ENCODE assay signal across 17 cellular contexts in genomic region chr10:69483988-69484387, GRCh38. TPM values are rescaled to one million over a fixed set of nuclear protein-coding genes. Genes with fewer than 3 reads are reported as not detected.
A peak's percentile ranks its signal among the peaks of the same experiment; 100 is the strongest.
DNase-seq lines count a peak whose midpoint lies in the region; TF ChIP-seq lines count a peak whose summit lies in the region.
"Had no signal": no experiment of that assay in that cellular context is flagged by ENCODE, and none has a peak within 500 bp of the region (broad histone marks: within the 10 kb centered on the region; RNA-seq: fewer than 3 reads in every experiment).

No MANE protein-coding gene starts in this region.

- no peaks in the 10 kb centered on the region for H3K27me3 ChIP-seq in breast epithelium
- H3K27me3 ChIP-seq in mammary epithelial cell (ENCODE audit: insufficient read depth, low read length) = no peaks in the 10 kb centered on the region
- H3K27me3 ChIP-seq in colonic mucosa = no peaks in the 10 kb centered on the region
- H3K27me3 ChIP-seq: heart right ventricle had no signal

- no peaks in the 10 kb centered on the region for H4K20me1 ChIP-seq in mammary epithelial cell (ENCODE audit: insufficient read depth, low read length)

- POLR2A ChIA-PET in MCF 10A (lab: Yijun Ruan, JAX) = no interaction called here

- no peak for TF ChIP-seq POLR2A in breast epithelium (IDR thresholded peaks at IDR 0.05)

- H3K9me3 Mint-ChIP-seq in MCF 10A (ENCODE audit: unreplicated experiment) = peaks cover 12% of the 10 kb centered on the region

- H3K4me3 Mint-ChIP-seq in MCF 10A (ENCODE audit: unreplicated experiment) = no peak overlapping the region
- H3K4me3 Mint-ChIP-seq: activated T-cell treated with anti-CD3 and anti-CD28 coated beads, Interleukin-2, amount 50 U/mL, for 24 hours; stimulated activated naive CD8-positive, alpha-beta T cell treated with anti-CD3 and anti-CD28 coated beads, Interleukin-15, amount 100 ng/mL, for 72 hours had no signal

- WGBS in mammary epithelial cell (ENCODE audit: low coverage, missing lambda C conversion rate) = 60% methylated on average over 5 of the region's 5 CpGs

- H3K36me3 Mint-ChIP-seq in MCF 10A (ENCODE audit: insufficient read depth, unreplicated experiment) = peaks cover 6% of the 10 kb centered on the region

- no peaks in the 10 kb centered on the region for H3K79me2 ChIP-seq in mammary epithelial cell (ENCODE audit: insufficient read depth, low read length)

- intact Hi-C loops in MCF 10A (cut with micrococcal nuclease) (no loop called here), breast epithelium (cut with DNase I; ENCODE audit: low total_unique reads) (no loop called here), mammary epithelial cell (cut with micrococcal nuclease) (no loop called here), colonic mucosa (cut with DNase I) (no loop called here)

- dilution Hi-C loops in mammary epithelial cell (cut with HindIII; ENCODE audit: low sequenced_read_pairs) = loop anchor here (5.0 kb wide), 1 partner anchor 227 kb away; no protein-coding TSS in a partner anchor

- H3K27ac ChIP-seq in breast epithelium (peak overlapping the region in 1 of 2 donors; percentile 33), mammary epithelial cell (ENCODE audit: insufficient read depth, low read depth, low read length) (no peak overlapping the region), colonic mucosa (no peak overlapping the region)
- H3K27ac ChIP-seq: HL-60, KMS-11 had no signal

- CTCF ChIA-PET in MCF 10A (lab: Yijun Ruan, JAX) (interaction anchor here (1.3 kb wide), 1 partner anchor 62 kb away, joined by 4 read pairs; no protein-coding TSS in a partner anchor), mammary epithelial cell (lab: Charles Lee; ENCODE audit: low non-redundant PET) (no interaction called here)

- H3K4me1 ChIP-seq in breast epithelium (no peaks in the 10 kb centered on the region), mammary epithelial cell (ENCODE audit: insufficient read depth, low read length) (peaks cover 13% of the 10 kb centered on the region), colonic mucosa (peaks cover 4% of the 10 kb centered on the region)

- H3K36me3 ChIP-seq in breast epithelium (no peaks in the 10 kb centered on the region), mammary epithelial cell (ENCODE audit: insufficient read depth, low read length) (no peaks in the 10 kb centered on the region), colonic mucosa (no peaks in the 10 kb centered on the region)

- no peak overlapping the region for H3K4me2 ChIP-seq in mammary epithelial cell (ENCODE audit: insufficient read depth, low read depth, low read length)
- H3K4me2 ChIP-seq: KMS-11 had no signal

- H3K4me1 Mint-ChIP-seq in MCF 10A (ENCODE audit: insufficient read depth, unreplicated experiment) = no peaks in the 10 kb centered on the region
- H3K4me1 Mint-ChIP-seq: stimulated activated naive CD8-positive, alpha-beta T cell treated with anti-CD3 and anti-CD28 coated beads, Interleukin-15, amount 100 ng/mL, for 72 hours had no signal

- no peaks in the 10 kb centered on the region for H3K9me3 ChIP-seq in breast epithelium
- H3K9me3 ChIP-seq in mammary epithelial cell (replicated peaks; ENCODE audit: insufficient read depth, low read length) = no peaks in the 10 kb centered on the region
- no peaks in the 10 kb centered on the region for H3K9me3 ChIP-seq in colonic mucosa

- TF ChIP-seq CTCF in MCF 10A (IDR thresholded peaks at IDR 0.05; ENCODE audit: unreplicated experiment) (no peak), breast epithelium (IDR thresholded peaks at IDR 0.05) (no peak), mammary epithelial cell (conservative IDR thresholded peaks at IDR 0.05 in 1 of 2, IDR thresholded peaks at IDR 0.05 in 1 of 2; ENCODE audit: extremely low read depth in 1 of 2, insufficient read depth in 1 of 2, low read depth in 1 of 2, low read length in 2 of 2) (no peak), colonic mucosa (IDR thresholded peaks at IDR 0.05) (no peak)

- DNase-seq in MCF 10A (ENCODE audit: unreplicated experiment) (peak; percentile 16), breast epithelium (ENCODE audit: low spot score in 2 of 2) (no peak), mammary epithelial cell (peak; percentile 23), myocyte (ENCODE audit: low read depth) (peak; percentile 74), colonic mucosa (no peak), T1000 (lab: John Stamatoyannopoulos, UW) (no peak), NCI-H69 (lab: John Stamatoyannopoulos, UW) (no peak), DMS 273 treated with DMSO at 0.1 percent for 48 hours (lab: John Stamatoyannopoulos, UW) (no peak)
- DNase-seq: activated CD4-positive, alpha-beta T cell treated with anti-CD3 and anti-CD28 coated beads for 4 hours; activated T-cell treated with anti-CD3 and anti-CD28 coated beads, Interleukin-2, amount 50 U/mL, for 24 hours; GF-D8; heart right ventricle; NCI-H187 treated with DMSO at 0.1 percent for 48 hours; RPMI8226; stimulated activated naive CD8-positive, alpha-beta T cell treated with anti-CD3 and anti-CD28 coated beads, Interleukin-15, amount 100 ng/mL, for 72 hours had no signal

- no peak overlapping the region for H3K9ac ChIP-seq in mammary epithelial cell (ENCODE audit: insufficient read depth, low read length)
- no peak overlapping the region for H3K9ac ChIP-seq in colonic mucosa (ENCODE audit: low read depth in 2 of 2, low read length in 2 of 2)
- H3K9ac ChIP-seq: KMS-11 had no signal

- no peak overlapping the region for H3K27ac Mint-ChIP-seq in MCF 10A (ENCODE audit: low read depth, unreplicated experiment)
- H3K27ac Mint-ChIP-seq: activated T-cell treated with anti-CD3 and anti-CD28 coated beads, Interleukin-2, amount 50 U/mL, for 24 hours had no signal

- H3K27me3 Mint-ChIP-seq in MCF 10A (ENCODE audit: insufficient read depth, unreplicated experiment) = no peaks in the 10 kb centered on the region
- H3K27me3 Mint-ChIP-seq: activated T-cell treated with anti-CD3 and anti-CD28 coated beads, Interleukin-2, amount 50 U/mL, for 24 hours; stimulated activated naive CD8-positive, alpha-beta T cell treated with anti-CD3 and anti-CD28 coated beads, Interleukin-15, amount 100 ng/mL, for 72 hours had no signal

- no peak overlapping the region for H2AFZ ChIP-seq in mammary epithelial cell (ENCODE audit: low read depth, low read length)

- in situ Hi-C loops in mammary epithelial cell (cut with MboI; ENCODE audit: low sequenced_read_pairs in 2 of 2) = no loop called here

- BruUV-seq in MCF 10A (replicated peaks; lab: Mats Ljungman, UMichigan) (no TSS peak), mammary epithelial cell (replicated peaks; lab: Mats Ljungman, UMichigan) (no TSS peak)

- no peak overlapping the region for H3K4me3 ChIP-seq in breast epithelium
- H3K4me3 ChIP-seq in mammary epithelial cell (replicated peaks in 1 of 3; ENCODE audit: insufficient read depth in 1 of 3, low read depth in 2 of 3, low read length in 3 of 3) = no peak overlapping the region
- no peak overlapping the region for H3K4me3 ChIP-seq in colonic mucosa
- H3K4me3 ChIP-seq: heart right ventricle had no signal

RNA-seq across cellular contexts. Expression of gene TSPAN15, which starts 32.7 kb away (rescaled TPM):
- total RNA-seq in MCF 10A (2022) (0.52 and 0.54 TPM in 2 replicates), breast epithelium (10 to 100 TPM; 53.3 to 89.5 (median 65.0) TPM), mammary epithelial cell (1 to 10 TPM in 1 of 2 donors, under 1 TPM in 1; 0.64 to 1.5 TPM), myocyte (5.5 and 13.2 TPM in 2 replicates), colonic mucosa (100 to 1,000 TPM; 129 TPM)
- polyA plus RNA-seq in mammary epithelial cell = 1.8 TPM
- not detected for polyA minus RNA-seq in mammary epithelial cell
- 4.9 TPM for polyA plus RNA-seq in myocyte (2012)

Comparison
In these comparisons a context has a peak if more than half of its experiments do, and no peak if none do; other contexts are left out.
1. DNase-seq: peak in MCF 10A (single experiment), mammary epithelial cell (single experiment) and myocyte (single experiment); none in breast epithelium (0 of 2), colonic mucosa (single experiment), T1000 (single experiment), NCI-H69 (single experiment) and DMS 273 treated with DMSO at 0.1 percent for 48 hours (single experiment).